In the genomic region with DNA sequence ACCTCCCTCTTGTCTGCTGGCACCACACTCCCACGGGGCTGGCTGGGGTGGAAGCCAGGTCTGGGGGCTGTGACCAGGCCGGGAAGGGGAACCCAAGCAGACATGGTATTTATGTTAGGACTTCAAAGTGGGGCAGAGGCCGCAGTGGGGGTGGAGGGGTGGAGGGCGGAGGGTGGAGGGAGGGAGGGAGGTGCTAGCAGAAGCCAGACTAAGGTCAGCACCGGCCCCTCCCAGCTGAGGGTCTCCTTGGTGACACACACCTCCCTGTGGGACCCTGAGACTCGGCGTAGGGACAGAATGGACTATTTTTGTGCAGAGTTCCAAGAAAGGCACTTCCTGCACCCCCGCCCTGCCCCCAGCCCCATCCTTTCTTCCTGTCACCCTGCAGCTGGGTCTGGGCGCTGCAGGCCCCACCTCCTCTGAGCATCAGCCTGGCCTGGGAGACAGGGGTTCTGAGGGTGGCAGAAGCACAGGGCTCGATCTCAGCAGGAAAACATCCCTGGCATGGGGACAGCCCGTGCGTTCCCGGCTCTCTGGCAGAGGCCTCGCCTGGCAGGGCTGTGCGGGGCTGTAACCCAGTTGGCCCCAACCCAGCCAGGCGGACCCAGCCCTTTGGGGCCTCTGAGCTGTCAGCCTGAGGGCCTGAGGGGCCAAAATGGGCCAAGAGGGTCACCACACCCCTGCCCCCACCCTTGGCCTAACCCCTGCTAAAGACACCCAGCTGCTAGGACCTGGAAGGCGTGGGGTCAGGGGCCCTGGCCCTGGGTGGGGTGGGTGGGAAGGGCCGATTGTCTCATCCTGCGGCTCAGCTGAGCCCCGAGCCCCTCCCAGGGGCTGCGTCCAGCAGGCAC, we compare ENCODE assay signal across 11 cellular contexts. TPM values are rescaled to one million over a fixed set of nuclear protein-coding genes. Genes with fewer than 3 reads are reported as not detected.
DNase-seq lines count a peak whose midpoint lies in the region; ATAC-seq and TF ChIP-seq lines count a peak whose summit lies in the region.
"Had no signal": no experiment of that assay in that cellular context is flagged by ENCODE, and none has a peak within 500 bp of the region (broad histone marks: within the 10 kb centered on the region; RNA-seq: fewer than 3 reads in every experiment).

No MANE protein-coding gene starts in this region.

- intact Hi-C loops in tibial artery (cut with DNase I; ENCODE audit: low total_unique reads) = no loop called here

- TF ChIP-seq CTCF in hepatocyte (IDR thresholded peaks at IDR 0.05; ENCODE audit: poor library complexity) = no peak
- no peak for TF ChIP-seq CTCF in tibial artery (IDR thresholded peaks at IDR 0.05)

- H3K79me2 ChIP-seq in hepatocyte = no peaks in the 10 kb centered on the region

- H3K27me3 Mint-ChIP-seq in activated naive CD8-positive, alpha-beta T cell = no peaks in the 10 kb centered on the region

- H3K4me1 Mint-ChIP-seq in activated naive CD8-positive, alpha-beta T cell (ENCODE audit: low read depth) = peaks cover 52% of the 10 kb centered on the region

- H3K4me1 ChIP-seq in hepatocyte (ENCODE audit: insufficient read depth) (peaks cover 46% of the 10 kb centered on the region), tibial artery (peaks cover 0 to 27% (median 17%) of the 10 kb centered on the region in 4 donors)

- H3K4me2 ChIP-seq in hepatocyte = peak overlapping the region; percentile 53

- H3K27me3 ChIP-seq in hepatocyte = no peaks in the 10 kb centered on the region
- peaks cover 0 to 4% of the 10 kb centered on the region in 2 donors for H3K27me3 ChIP-seq in tibial artery

- H3K27ac ChIP-seq in hepatocyte (peak overlapping the region; percentile 94), tibial artery (peak overlapping the region; percentile 2 to 28)

- H3K36me3 ChIP-seq in hepatocyte (replicated peaks; ENCODE audit: insufficient read depth, low read depth) = no peaks in the 10 kb centered on the region
- H3K36me3 ChIP-seq in tibial artery = no peaks in the 10 kb centered on the region

- no peaks in the 10 kb centered on the region for H3K9me2 ChIP-seq in hepatocyte (replicated peaks; ENCODE audit: insufficient read depth)

- 38% methylated on average over 14 of the region's 21 CpGs for WGBS in hepatocyte (ENCODE audit: low lambda C conversion rate, missing lambda C conversion rate)

- H3K27ac Mint-ChIP-seq in activated naive CD8-positive, alpha-beta T cell = peak overlapping the region; percentile 85

- ATAC-seq in HG03457 (IDR thresholded peaks at IDR 0.05; ENCODE audit: unreplicated experiment) = no peak
- no peak for ATAC-seq in HG03108 (IDR thresholded peaks at IDR 0.05; ENCODE audit: unreplicated experiment)

- no peak overlapping the region for H3K4me3 ChIP-seq in hepatocyte
- H3K4me3 ChIP-seq in tibial artery = no peak overlapping the region

- peak overlapping the region; percentile 32 for H3K4me3 Mint-ChIP-seq in activated naive CD8-positive, alpha-beta T cell

- H3K9me3 Mint-ChIP-seq in activated naive CD8-positive, alpha-beta T cell (ENCODE audit: low read depth) = no peaks in the 10 kb centered on the region

- H4K20me1 ChIP-seq in hepatocyte (ENCODE audit: insufficient read depth, poor library complexity, severe bottlenecking) = no peaks in the 10 kb centered on the region

- no peak overlapping the region for H2AFZ ChIP-seq in hepatocyte

- H3K9me3 ChIP-seq in hepatocyte (ENCODE audit: low read depth) (no peaks in the 10 kb centered on the region), tibial artery (no peaks in the 10 kb centered on the region)

- no peaks in the 10 kb centered on the region for H3K36me3 Mint-ChIP-seq in activated naive CD8-positive, alpha-beta T cell

- DNase-seq in activated CD4-positive, alpha-beta T cell treated with anti-CD3 and anti-CD28 coated beads for 48 hours = peak; percentile 40
- no peak for DNase-seq in activated CD4-positive, alpha-beta T cell treated with anti-CD3 and anti-CD28 coated beads, Interleukin-2, amount 50 U/mL, for 4 hours
- DNase-seq in hepatocyte (ENCODE audit: low spot score) (peak; percentile 56), tibial artery (no peak), cerebellum (ENCODE audit: low spot score) (no peak)
- DNase-seq: AML-193, NCI-H2029 treated with DMSO at 0.1 percent for 48 hours had no signal

RNA-seq across cellular contexts. Expression of a gene that starts 9.6 kb away (rescaled TPM):
- 19.9 and 24.6 TPM in 2 replicates for total RNA-seq in hepatocyte
- polyA plus RNA-seq in hepatocyte = 210 and 250 TPM in 2 replicates
- total RNA-seq in cerebellum = 5.2 TPM

RNA-seq across cellular contexts. Expression of a gene that starts 9.7 kb away (rescaled TPM):
- total RNA-seq in hepatocyte (4.3 and 6.2 TPM in 2 replicates), cerebellum (0.64 TPM)
- polyA plus RNA-seq in hepatocyte = 9.5 and 12.8 TPM in 2 replicates

RNA-seq across cellular contexts. Expression of a gene that starts 18.4 kb away (rescaled TPM):
- total RNA-seq in hepatocyte (34.5 and 39.7 TPM in 2 replicates), cerebellum (10.3 TPM)
- polyA plus RNA-seq in hepatocyte = 48.6 and 54.0 TPM in 2 replicates

RNA-seq across cellular contexts. Expression of a gene that starts 20.9 kb away (rescaled TPM):
- total RNA-seq in hepatocyte (41.5 and 41.9 TPM in 2 replicates), cerebellum (42.7 TPM)
- polyA plus RNA-seq in hepatocyte = 37.4 and 40.8 TPM in 2 replicates

RNA-seq across cellular contexts. Expression of a gene that starts 34.8 kb away (rescaled TPM):
- total RNA-seq in hepatocyte (20.6 and 21.4 TPM in 2 replicates), cerebellum (6.4 TPM)
- polyA plus RNA-seq in hepatocyte = 36.4 and 48.6 TPM in 2 replicates
- total RNA-seq: subcutaneous adipose tissue had no signal

Comparison
In these comparisons a context has a peak if more than half of its experiments do, and no peak if none do; other contexts are left out.
1. DNase-seq: peak in activated CD4-positive, alpha-beta T cell treated with anti-CD3 and anti-CD28 coated beads for 48 hours (single experiment) and hepatocyte (single experiment); none in activated CD4-positive, alpha-beta T cell treated with anti-CD3 and anti-CD28 coated beads, Interleukin-2, amount 50 U/mL, for 4 hours (0 of 2), tibial artery (0 of 2) and cerebellum (single experiment).